ENCODE assay signal across 15 cellular contexts in the genomic region with DNA sequence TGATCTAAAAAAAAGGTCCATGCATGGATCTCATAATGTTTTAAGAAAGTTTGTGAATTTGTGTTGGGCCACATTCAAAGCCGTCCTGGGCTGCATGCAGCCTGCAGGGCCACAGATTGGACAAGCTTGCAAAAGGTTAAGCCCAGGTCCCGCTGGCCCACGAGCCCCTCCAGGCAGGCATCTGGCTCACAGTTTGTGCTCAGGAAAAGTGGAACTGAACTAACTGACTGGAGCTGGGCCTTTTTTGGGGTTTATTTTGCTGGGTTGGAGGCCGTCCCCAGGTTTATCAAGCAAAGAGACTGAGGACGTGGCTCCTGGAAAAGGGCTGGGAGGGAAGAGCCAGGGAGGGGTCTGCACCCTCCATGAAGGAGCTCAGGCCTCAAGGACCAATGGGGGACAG. TPM values are rescaled to one million over a fixed set of nuclear protein-coding genes. Genes with fewer than 3 reads are reported as not detected.
"Had no signal": no experiment of that assay in that cellular context is flagged by ENCODE, and none has a peak within 500 bp of the region (broad histone marks: within the 10 kb centered on the region; RNA-seq: fewer than 3 reads in every experiment).

No MANE protein-coding gene starts in this region.

- H3K27me3 Mint-ChIP-seq: brain had no signal

- DNase-seq: activated CD4-positive, alpha-beta T cell treated with anti-CD3 and anti-CD28 coated beads, Interleukin-2, amount 50 U/mL, for 4 hours; activated CD8-positive, alpha-beta memory T cell treated with anti-CD3 and anti-CD28 coated beads, Interleukin-2, amount 50 U/mL, for 4 hours; activated naive CD4-positive, alpha-beta T cell treated with Interleukin-2 at 50 U/mL for 16 hours; amygdala; cerebellar nuclear complex; dermis blood vessel endothelial cell; endodermal cell; retina; small intestine had no signal

- H3K27ac ChIP-seq: hepatocyte, tibial artery had no signal

- H3K9me3 Mint-ChIP-seq: activated T-helper 1 cell treated with anti-CD3 and anti-CD28 coated beads, Interleukin-12 subunit alpha, Interleukin-12 subunit beta, Interleukin-2, Interleukin-4 antibody, amounts not matched to agents 30 ng/mL and 10 ng/mL and 1 ng/mL, durations not matched to agents 14 hours and 24 hours and 36 hours; brain; endodermal cell; mesothelial cell of epicardium had no signal

- H3K27ac Mint-ChIP-seq: brain, endodermal cell, mesothelial cell of epicardium had no signal

- H3K4me1 Mint-ChIP-seq: brain, endodermal cell, mesothelial cell of epicardium had no signal

- H3K4me3 Mint-ChIP-seq: activated T-helper 1 cell treated with anti-CD3 and anti-CD28 coated beads, Interleukin-12 subunit alpha, Interleukin-12 subunit beta, Interleukin-2, Interleukin-4 antibody, amounts not matched to agents 30 ng/mL and 10 ng/mL and 1 ng/mL, durations not matched to agents 14 hours and 24 hours and 36 hours; brain; endodermal cell; mesothelial cell of epicardium had no signal

RNA-seq across cellular contexts. Expression of gene BAIAP2L2, which starts 32.1 kb away (rescaled TPM):
- total RNA-seq: dermis blood vessel endothelial cell had no signal

RNA-seq across cellular contexts. Expression of gene SLC16A8, which starts 58.6 kb away (rescaled TPM):
- total RNA-seq: dermis blood vessel endothelial cell, hepatocyte, liver had no signal
